Comparison of ENCODE assay signal across 1 cellular context in genomic region chr10:78362406-78363022, GRCh38.
TF ChIP-seq lines count a peak whose summit lies in the region.

No MANE protein-coding gene starts in this region.

TF ChIP-seq in GM23338, 12 proteins besides CTCF, POLR2A, EP300 and RAD21 (continued from another document):
- TF ChIP-seq ZNF462 (CRISPR knock-in tag; IDR thresholded peaks at IDR 0.05): no peak
- TF ChIP-seq ZNF331 (CRISPR knock-in tag; IDR thresholded peaks at IDR 0.05; ENCODE audit: low read depth): no peak
- TF ChIP-seq ETS1 (IDR thresholded peaks at IDR 0.05): no peak
